10 cellular contexts compared by ENCODE assay signal in genomic region chr2:101173707-101174295, GRCh38. TPM values are rescaled to one million over a fixed set of nuclear protein-coding genes. Genes with fewer than 3 reads are reported as not detected.
DNase-seq lines count a peak whose midpoint lies in the region; ATAC-seq and FAIRE-seq lines count a peak whose summit lies in the region.
"Had no signal": no experiment of that assay in that cellular context is flagged by ENCODE, and none has a peak within 500 bp of the region (broad histone marks: within the 10 kb centered on the region; RNA-seq: fewer than 3 reads in every experiment).

No MANE protein-coding gene starts in this region.

- H4K20me1 ChIP-seq in Karpas-422 (ENCODE audit: insufficient read depth, low read depth, low read length) = no peaks in the 10 kb centered on the region

- H2AFZ ChIP-seq in Karpas-422 (ENCODE audit: low read length) = no peak overlapping the region

- peak; percentile 27 for DNase-seq in activated naive CD4-positive, alpha-beta T cell treated with anti-CD3 and anti-CD28 coated beads, Interleukin-2, amount 50 U/mL, for 16 hours
- DNase-seq in activated naive CD4-positive, alpha-beta T cell treated with Interleukin-2 at 50 U/mL for 16 hours = no peak
- DNase-seq in SKM-1 treated with dmso at 0.1 percent for 144 hours (lab: John Stamatoyannopoulos, UW; ENCODE audit: unreplicated experiment) (peak; percentile 47), left ventricle myocardium superior (no peak), T1000 (lab: John Stamatoyannopoulos, UW) (no peak), HTR-8/SVneo (ENCODE audit: insufficient read length, low spot score) (no peak), Karpas-422 (no peak)
- DNase-seq: NCI-H146 had no signal

- H3K4me3 ChIP-seq in Karpas-422 (ENCODE audit: low read length) = no peak overlapping the region
- H3K4me3 ChIP-seq: vagina had no signal

- no peaks in the 10 kb centered on the region for H3K9me3 ChIP-seq in Karpas-422 (ENCODE audit: low read length)
- H3K9me3 ChIP-seq: vagina had no signal

- no peak overlapping the region for H3K9ac ChIP-seq in Karpas-422 (ENCODE audit: low read length)

- H3K4me3 Mint-ChIP-seq in stimulated activated memory B cell treated with anti-CD40 and anti-IgM and Interleukin-4, amounts not matched to agents 10 μg/mL and 1 μg/mL and 100 μg/mL, for 72 hours = peak overlapping the region; percentile 3

- intact Hi-C loops in left ventricle myocardium superior (cut with micrococcal nuclease) = no loop called here

- peak; percentile 63 for ATAC-seq in left ventricle myocardium superior
- peak; percentile 100 for ATAC-seq in stimulated activated memory B cell treated with anti-CD40 and anti-IgM and Interleukin-4, amounts not matched to agents 10 μg/mL and 1 μg/mL and 100 μg/mL, for 72 hours

- no peaks in the 10 kb centered on the region for H3K27me3 ChIP-seq in Karpas-422 (ENCODE audit: low read length)
- H3K27me3 ChIP-seq: vagina had no signal

- H3K4me2 ChIP-seq in Karpas-422 (ENCODE audit: low read depth, low read length, poor library complexity, severe bottlenecking) = no peak overlapping the region

- H3K27ac Mint-ChIP-seq in stimulated activated memory B cell treated with anti-CD40 and anti-IgM and Interleukin-4, amounts not matched to agents 10 μg/mL and 1 μg/mL and 100 μg/mL, for 72 hours = peak overlapping the region; percentile 68

- peaks cover 16% of the 10 kb centered on the region for H3K9me3 Mint-ChIP-seq in stimulated activated memory B cell treated with anti-CD40 and anti-IgM and Interleukin-4, amounts not matched to agents 10 μg/mL and 1 μg/mL and 100 μg/mL, for 72 hours

- H3K27ac ChIP-seq in Karpas-422 (ENCODE audit: low read length) = no peak overlapping the region
- H3K27ac ChIP-seq: vagina had no signal

- no peaks in the 10 kb centered on the region for H3K4me1 ChIP-seq in Karpas-422 (ENCODE audit: low read length)

- H3K36me3 ChIP-seq in Karpas-422 (ENCODE audit: insufficient read depth, low read length) = no peaks in the 10 kb centered on the region
- H3K36me3 ChIP-seq: vagina had no signal

- H3K27me3 Mint-ChIP-seq in stimulated activated memory B cell treated with anti-CD40 and anti-IgM and Interleukin-4, amounts not matched to agents 10 μg/mL and 1 μg/mL and 100 μg/mL, for 72 hours = no peaks in the 10 kb centered on the region

- H3K36me3 Mint-ChIP-seq in stimulated activated memory B cell treated with anti-CD40 and anti-IgM and Interleukin-4, amounts not matched to agents 10 μg/mL and 1 μg/mL and 100 μg/mL, for 72 hours = peaks cover 17% of the 10 kb centered on the region

- H3K79me2 ChIP-seq in Karpas-422 (ENCODE audit: low read length) = no peaks in the 10 kb centered on the region

- FAIRE-seq in HTR-8/SVneo (lab: Jason Lieb, UNC) = no peak

- H3K4me1 Mint-ChIP-seq in stimulated activated memory B cell treated with anti-CD40 and anti-IgM and Interleukin-4, amounts not matched to agents 10 μg/mL and 1 μg/mL and 100 μg/mL, for 72 hours = peaks cover 27% of the 10 kb centered on the region

- H3K9me2 ChIP-seq in Karpas-422 (replicated peaks; ENCODE audit: insufficient read depth, low read length) = no peaks in the 10 kb centered on the region

RNA-seq across cellular contexts. Expression of gene TBC1D8, which starts 22.6 kb away (rescaled TPM):
- total RNA-seq in left ventricle myocardium superior = 47.8 TPM
- total RNA-seq in Karpas-422 (2014; rRNA removed; shearing (Covaris generic); ENCODE audit: low replicate concordance) = 0.97 and 2.3 TPM in 2 replicates

Comparison
In these comparisons a context has a peak if more than half of its experiments do, and no peak if none do; other contexts are left out.
1. DNase-seq: peak in activated naive CD4-positive, alpha-beta T cell treated with anti-CD3 and anti-CD28 coated beads, Interleukin-2, amount 50 U/mL, for 16 hours (single experiment) and SKM-1 treated with dmso at 0.1 percent for 144 hours (single experiment); none in activated naive CD4-positive, alpha-beta T cell treated with Interleukin-2 at 50 U/mL for 16 hours (single experiment), left ventricle myocardium superior (single experiment), T1000 (single experiment), HTR-8/SVneo (single experiment) and Karpas-422 (single experiment).
2. RNA of gene TBC1D8, which starts 22.6 kb away (total RNA-seq): 47.8 TPM in left ventricle myocardium superior (single experiment); 0.97 to 2.3 TPM in Karpas-422; every median in the first group is over 10 times any median in the second.